ENCODE assay signal across 26 cellular contexts in genomic region chr13:25945596-25945995, GRCh38.
DNase-seq lines count a peak whose midpoint lies in the region; ATAC-seq and TF ChIP-seq lines count a peak whose summit lies in the region.
"Had no signal": no experiment of that assay in that cellular context is flagged by ENCODE, and none has a peak within 500 bp of the region (broad histone marks: within the 10 kb centered on the region; RNA-seq: fewer than 3 reads in every experiment).

No MANE protein-coding gene starts in this region.

- no peak overlapping the region for H2BK5ac ChIP-seq in mesenchymal stem cell (ENCODE audit: low read depth, low read length, poor library complexity, severe bottlenecking)

- H4K8ac ChIP-seq in mesenchymal stem cell (ENCODE audit: low read length), result no peak overlapping the region

- no peaks in the 10 kb centered on the region for H3K36me3 ChIP-seq in BLaER1
- H3K36me3 ChIP-seq in brain microvascular endothelial cell (replicated peaks), result no peaks in the 10 kb centered on the region
- no peaks in the 10 kb centered on the region for H3K36me3 ChIP-seq in mesenchymal stem cell (ENCODE audit: control insufficient read depth in 1 of 2, insufficient read depth in 2 of 2, low read depth in 1 of 2, low read length in 2 of 2)
- H3K36me3 ChIP-seq: ascending aorta, left lung, right lobe of liver, upper lobe of left lung had no signal

- no peaks in the 10 kb centered on the region for H3K9me3 Mint-ChIP-seq in activated CD8-positive, alpha-beta T cell treated with anti-CD3 and anti-CD28 coated beads for 36 hours
- H3K9me3 Mint-ChIP-seq: activated naive CD4-positive, alpha-beta T cell treated with anti-CD3 and anti-CD28 coated beads for 36 hours; dendritic cell treated with granulocyte-macrophage colony-stimulating factor and Interleukin-4, amounts not matched to agents 40 ng/mL and 50 ng/mL, for 4 days; stimulated activated naive CD8-positive, alpha-beta T cell treated with anti-CD3 and anti-CD28 coated beads, Interleukin-15, Interleukin-2, amounts not matched to agents 100 ng/mL and 50 ng/mL, for 24 hours had no signal

- H2BK12ac ChIP-seq in mesenchymal stem cell (ENCODE audit: low read length in 2 of 2), result no peak overlapping the region

- H3K9ac ChIP-seq in BLaER1, result no peak overlapping the region
- no peak overlapping the region for H3K9ac ChIP-seq in mesenchymal stem cell (ENCODE audit: low read length)

- DNase-seq in M059J (ENCODE audit: low read depth), result peak; percentile 65
- peak; percentile 45 for DNase-seq in brain microvascular endothelial cell
- no peak for DNase-seq in mesenchymal stem cell
- no peak for DNase-seq in AG20443 (ENCODE audit: low spot score)
- no peak for DNase-seq in activated CD8-positive, alpha-beta T cell treated with anti-CD3 and anti-CD28 coated beads for 36 hours
- DNase-seq in NCI-H187 treated with DMSO at 0.1 percent for 48 hours (lab: John Stamatoyannopoulos, UW), result no peak
- DNase-seq: activated CD4-positive, alpha-beta T cell treated with anti-CD3 and anti-CD28 coated beads, Interleukin-2, amount 50 U/mL, for 48 hours; activated naive CD4-positive, alpha-beta T cell treated with anti-CD3 and anti-CD28 coated beads for 36 hours; activated T-cell treated with anti-CD3 and anti-CD28 coated beads, Interleukin-2, amount 50 U/mL, for 1 hour; HCEC 1CT; Karpas-422; left lung; mucosa of descending colon; NCI-H187; NCI-H345; NK-92 treated with Interleukin-12 subunit alpha and Interleukin-12 subunit beta, amount 100 ng/mL, for 24 hours; occipital lobe; right lobe of liver; stimulated activated CD4-positive, alpha-beta T cell treated with anti-CD3 and anti-CD28 coated beads, Interleukin-1b, Interleukin-23, amount 100 ng/mL, for 48 hours had no signal

- no peak overlapping the region for H3K4me3 ChIP-seq in BLaER1
- no peak overlapping the region for H3K4me3 ChIP-seq in brain microvascular endothelial cell (ENCODE audit: low read depth, low read length)
- no peak overlapping the region for H3K4me3 ChIP-seq in mesenchymal stem cell (ENCODE audit: insufficient read depth in 1 of 2, low read depth in 1 of 2, low read length in 2 of 2)
- H3K4me3 ChIP-seq: ascending aorta, left lung, mucosa of descending colon, right lobe of liver, upper lobe of left lung had no signal

- H3K14ac ChIP-seq in mesenchymal stem cell (ENCODE audit: low read length in 2 of 2), result no peak overlapping the region

- POLR2A ChIA-PET in activated CD8-positive, alpha-beta T cell treated with anti-CD3 and anti-CD28 coated beads for 36 hours (lab: Charles Lee), result no interaction called here

- no peak overlapping the region for H3K27ac Mint-ChIP-seq in activated CD8-positive, alpha-beta T cell treated with anti-CD3 and anti-CD28 coated beads for 36 hours
- H3K27ac Mint-ChIP-seq: activated naive CD4-positive, alpha-beta T cell treated with anti-CD3 and anti-CD28 coated beads for 36 hours; dendritic cell treated with granulocyte-macrophage colony-stimulating factor and Interleukin-4, amounts not matched to agents 40 ng/mL and 50 ng/mL, for 4 days; stimulated activated naive CD8-positive, alpha-beta T cell treated with anti-CD3 and anti-CD28 coated beads, Interleukin-15, Interleukin-2, amounts not matched to agents 100 ng/mL and 50 ng/mL, for 24 hours had no signal

- no peaks in the 10 kb centered on the region for H3K79me1 ChIP-seq in mesenchymal stem cell (replicated peaks; ENCODE audit: low read length, poor library complexity, severe bottlenecking)

- no peak overlapping the region for H4K91ac ChIP-seq in mesenchymal stem cell (ENCODE audit: low read length)

- H3K4me1 ChIP-seq in BLaER1, result peaks cover 95% of the 10 kb centered on the region
- H3K4me1 ChIP-seq in mesenchymal stem cell (ENCODE audit: control insufficient read depth, insufficient read depth, low read depth, low read length), result peaks cover 33% of the 10 kb centered on the region
- H3K4me1 ChIP-seq: ascending aorta, left lung, right lobe of liver, upper lobe of left lung had no signal

- peaks cover 5% of the 10 kb centered on the region for H3K4me1 Mint-ChIP-seq in activated CD8-positive, alpha-beta T cell treated with anti-CD3 and anti-CD28 coated beads for 36 hours (ENCODE audit: low read depth)

- H2AFZ ChIP-seq in mesenchymal stem cell (ENCODE audit: low read depth, low read length), result no peak overlapping the region

- CTCF ChIA-PET in activated CD8-positive, alpha-beta T cell treated with anti-CD3 and anti-CD28 coated beads for 36 hours (lab: Charles Lee), result no interaction called here

- peak overlapping the region; percentile 81 for H3K4me2 ChIP-seq in BLaER1
- peak overlapping the region; percentile 8 for H3K4me2 ChIP-seq in mesenchymal stem cell (ENCODE audit: low read length, poor library complexity, severe bottlenecking)

- H3K27ac ChIP-seq in BLaER1 (peak overlapping the region; percentile 79), brain microvascular endothelial cell (no peak overlapping the region), mesenchymal stem cell (ENCODE audit: low read length, poor library complexity, severe bottlenecking) (peak overlapping the region; percentile 21)
- H3K27ac ChIP-seq: ascending aorta, left lung, right lobe of liver, RWPE1, upper lobe of left lung had no signal

- H3K27me3 ChIP-seq in BLaER1 (no peaks in the 10 kb centered on the region), brain microvascular endothelial cell (replicated peaks) (no peaks in the 10 kb centered on the region), mesenchymal stem cell (ENCODE audit: control insufficient read depth in 1 of 2, insufficient read depth in 1 of 2, low read length in 2 of 2) (peaks cover 0 to 27% of the 10 kb centered on the region in 2 experiments)
- H3K27me3 ChIP-seq: ascending aorta, left lung, right lobe of liver, upper lobe of left lung had no signal

- H4K20me1 ChIP-seq in BLaER1, result no peaks in the 10 kb centered on the region

- H2BK120ac ChIP-seq in mesenchymal stem cell (ENCODE audit: low read depth, low read length), result no peak overlapping the region

- 80% methylated on average over 7 of the region's 7 CpGs for WGBS in mesenchymal stem cell

- intact Hi-C loops in activated CD8-positive, alpha-beta T cell treated with anti-CD3 and anti-CD28 coated beads for 36 hours (cut with micrococcal nuclease), result no loop called here

- H3K18ac ChIP-seq in mesenchymal stem cell (ENCODE audit: low read depth in 1 of 2, low read length in 2 of 2), result no peak overlapping the region

- no peak overlapping the region for H3K23ac ChIP-seq in mesenchymal stem cell (ENCODE audit: low read length in 2 of 2)

- H2AK5ac ChIP-seq in mesenchymal stem cell (ENCODE audit: low read length, severe bottlenecking), result peak overlapping the region; percentile 21

- H3K9me3 ChIP-seq in BLaER1 (peaks cover 6% of the 10 kb centered on the region), mesenchymal stem cell (ENCODE audit: control insufficient read depth, low read length) (no peaks in the 10 kb centered on the region)
- H3K9me3 ChIP-seq: ascending aorta, mucosa of descending colon, right lobe of liver, upper lobe of left lung had no signal

- no peak overlapping the region for H3K4ac ChIP-seq in mesenchymal stem cell (ENCODE audit: low read depth in 1 of 2, low read length in 2 of 2)

- no peaks in the 10 kb centered on the region for H3K36me3 Mint-ChIP-seq in activated CD8-positive, alpha-beta T cell treated with anti-CD3 and anti-CD28 coated beads for 36 hours (ENCODE audit: low read depth)

- H2BK15ac ChIP-seq in mesenchymal stem cell (ENCODE audit: low read depth, poor library complexity, severe bottlenecking), result no peak overlapping the region

- ATAC-seq in GM21717 (IDR thresholded peaks at IDR 0.05; ENCODE audit: unreplicated experiment), result no peak
- no peak for ATAC-seq in activated CD8-positive, alpha-beta T cell treated with anti-CD3 and anti-CD28 coated beads for 36 hours
- ATAC-seq: left lung, mucosa of descending colon, right lobe of liver had no signal

- TF ChIP-seq CTCF in brain microvascular endothelial cell (IDR thresholded peaks at IDR 0.05; ENCODE audit: low read depth, low read length, missing control alignments), result no peak
- no peak for TF ChIP-seq CTCF in activated CD8-positive, alpha-beta T cell treated with anti-CD3 and anti-CD28 coated beads for 36 hours (IDR thresholded peaks at IDR 0.05)

- no peaks in the 10 kb centered on the region for H3K27me3 Mint-ChIP-seq in activated CD8-positive, alpha-beta T cell treated with anti-CD3 and anti-CD28 coated beads for 36 hours
- H3K27me3 Mint-ChIP-seq: dendritic cell treated with granulocyte-macrophage colony-stimulating factor and Interleukin-4, amounts not matched to agents 40 ng/mL and 50 ng/mL, for 4 days; stimulated activated naive CD8-positive, alpha-beta T cell treated with anti-CD3 and anti-CD28 coated beads, Interleukin-15, Interleukin-2, amounts not matched to agents 100 ng/mL and 50 ng/mL, for 24 hours had no signal

- in situ Hi-C loops in brain microvascular endothelial cell (cut with HindIII; ENCODE audit: low pct_ligation_motif_present, low sequenced_read_pairs), result no loop called here

- no peak overlapping the region for H3K4me3 Mint-ChIP-seq in activated CD8-positive, alpha-beta T cell treated with anti-CD3 and anti-CD28 coated beads for 36 hours
- H3K4me3 Mint-ChIP-seq: activated naive CD4-positive, alpha-beta T cell treated with anti-CD3 and anti-CD28 coated beads for 36 hours; dendritic cell treated with granulocyte-macrophage colony-stimulating factor and Interleukin-4, amounts not matched to agents 40 ng/mL and 50 ng/mL, for 4 days; stimulated activated naive CD8-positive, alpha-beta T cell treated with anti-CD3 and anti-CD28 coated beads, Interleukin-15, Interleukin-2, amounts not matched to agents 100 ng/mL and 50 ng/mL, for 24 hours had no signal

Comparison
In these comparisons a context has a peak if more than half of its experiments do, and no peak if none do; other contexts are left out.
1. DNase-seq: peak in M059J (single experiment) and brain microvascular endothelial cell (single experiment); none in mesenchymal stem cell (single experiment), AG20443 (single experiment), activated CD8-positive, alpha-beta T cell treated with anti-CD3 and anti-CD28 coated beads for 36 hours (single experiment) and NCI-H187 treated with DMSO at 0.1 percent for 48 hours (single experiment).